11 cellular contexts compared by ENCODE assay signal in genomic region chr3:25902586-25902985, GRCh38.
DNase-seq lines count a peak whose midpoint lies in the region; ATAC-seq and TF ChIP-seq lines count a peak whose summit lies in the region.
"Had no signal": no experiment of that assay in that cellular context is flagged by ENCODE, and none has a peak within 500 bp of the region (broad histone marks: within the 10 kb centered on the region; RNA-seq: fewer than 3 reads in every experiment).

No MANE protein-coding gene starts in this region.

- TF ChIP-seq CTCF in DOHH2 (IDR thresholded peaks at IDR 0.05; ENCODE audit: low read depth, low read length, poor library complexity, severe bottlenecking) (no peak), body of pancreas (IDR thresholded peaks at IDR 0.05) (no peak)

- H3K27ac ChIP-seq in DOHH2 (ENCODE audit: low read depth, low read length) (peak overlapping the region; percentile 47), body of pancreas (no peak overlapping the region)
- H3K27ac ChIP-seq: C4-2B had no signal

- H3K4me3 ChIP-seq in DOHH2 (ENCODE audit: low read length) (peak overlapping the region; percentile 31; the same call in 1 of the 2 replicates), body of pancreas (no peak overlapping the region)

- TF ChIP-seq POLR2A in body of pancreas (IDR thresholded peaks at IDR 0.05): no peak

- no peaks in the 10 kb centered on the region for H3K9me2 ChIP-seq in DOHH2 (replicated peaks; ENCODE audit: control insufficient read depth, low read length)

- H3K36me3 ChIP-seq in DOHH2 (ENCODE audit: control insufficient read depth, low read length) (no peaks in the 10 kb centered on the region), body of pancreas (replicated peaks in 1 of 2; ENCODE audit: insufficient read depth in 1 of 2, low read depth in 2 of 2) (no peaks in the 10 kb centered on the region)

- no peaks in the 10 kb centered on the region for H3F3A ChIP-seq in DOHH2 (ENCODE audit: control insufficient read depth, insufficient read depth)

- DNase-seq in HCEC 1CT: peak; percentile 63
- peak; percentile 31 for DNase-seq in cerebellum (ENCODE audit: low spot score)
- DNase-seq in ecto neural progenitor cell (ENCODE audit: low spot score): no peak
- no peak for DNase-seq in left colon
- DNase-seq in body of pancreas: no peak
- DNase-seq: DMS79, IMR-90, KBM-7 had no signal

- H3K27me3 ChIP-seq in DOHH2 (ENCODE audit: control insufficient read depth, low read length): no peaks in the 10 kb centered on the region
- no peaks in the 10 kb centered on the region for H3K27me3 ChIP-seq in body of pancreas

- H3K9me3 ChIP-seq in DOHH2 (ENCODE audit: control insufficient read depth, insufficient read depth, low read length): no peaks in the 10 kb centered on the region
- no peaks in the 10 kb centered on the region for H3K9me3 ChIP-seq in body of pancreas

- no peaks in the 10 kb centered on the region for H3K79me2 ChIP-seq in DOHH2 (ENCODE audit: control insufficient read depth, low read length)

- WGBS in body of pancreas, 2 donors: 67 to 68% methylated on average over 2 of the region's 2 CpGs

- H4K20me1 ChIP-seq in DOHH2 (ENCODE audit: control insufficient read depth, insufficient read depth, low read depth, low read length): no peaks in the 10 kb centered on the region

- peaks cover 46% of the 10 kb centered on the region for H3K4me1 ChIP-seq in DOHH2 (ENCODE audit: control insufficient read depth, low read length)
- H3K4me1 ChIP-seq in body of pancreas: peaks cover 5% of the 10 kb centered on the region

- H3K4me2 ChIP-seq in DOHH2 (ENCODE audit: low read length): peak overlapping the region; percentile 50

- ATAC-seq in HG02642 (IDR thresholded peaks at IDR 0.05; ENCODE audit: poor library complexity, unreplicated experiment) (no peak), left colon (no peak), body of pancreas (no peak)

- intact Hi-C loops in left colon (cut with DNase I, micrococcal nuclease): no loop called here
- intact Hi-C loops in body of pancreas (cut with DNase I): no loop called here

Comparison
In these comparisons a context has a peak if more than half of its experiments do, and no peak if none do; other contexts are left out.
1. DNase-seq: peak in HCEC 1CT (single experiment) and cerebellum (single experiment); none in ecto neural progenitor cell (single experiment), left colon (0 of 2) and body of pancreas (0 of 4).